Comparison of ENCODE assay signal across 1 cellular context in the genomic region with DNA sequence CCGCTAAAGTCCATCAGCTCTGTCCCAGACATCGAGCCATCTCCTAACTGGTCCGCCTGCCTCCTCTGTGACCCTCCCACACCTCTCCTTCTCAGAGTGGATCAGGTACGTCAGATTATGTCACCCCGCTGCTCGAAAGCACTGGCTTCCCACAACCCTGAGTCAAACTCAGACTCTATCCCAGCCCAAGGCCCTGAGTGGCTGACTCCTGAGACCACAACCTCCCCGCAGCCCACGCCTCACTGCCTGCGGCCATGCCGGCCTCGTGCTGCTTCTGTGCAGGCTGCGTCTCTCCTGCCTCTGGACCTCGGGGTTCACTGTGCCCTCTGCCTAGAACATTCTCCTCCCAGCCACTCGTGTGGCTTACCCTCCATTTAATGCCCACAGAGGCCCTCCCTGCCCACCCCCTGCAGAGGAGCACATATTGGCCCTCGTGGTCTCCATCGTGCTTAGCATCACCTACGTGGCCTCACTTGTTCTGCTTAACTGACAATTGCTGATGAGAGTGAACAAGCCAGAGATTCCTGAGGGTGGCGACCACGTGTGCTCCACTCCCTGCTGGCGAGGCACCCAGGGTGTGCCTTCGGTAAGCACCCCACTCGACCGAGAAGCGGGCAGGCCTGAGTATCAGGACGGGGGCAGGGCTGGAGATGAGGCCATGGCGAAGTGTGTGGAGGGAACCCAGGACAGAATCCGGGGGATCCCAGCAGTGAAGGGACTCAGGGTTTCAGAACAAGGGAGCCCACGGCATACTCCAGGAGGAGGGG.
TF ChIP-seq lines count a peak whose summit lies in the region.

No MANE protein-coding gene starts in this region.

TF ChIP-seq in GM12878, 131 proteins besides CTCF, POLR2A, EP300 and RAD21:
- no peak for TF ChIP-seq ESRRA (IDR thresholded peaks at IDR 0.05; ENCODE audit: low read length)
- no peak for TF ChIP-seq ZNF24 (IDR thresholded peaks at IDR 0.05)
- peak; percentile 71 for TF ChIP-seq RUNX3 (IDR thresholded peaks at IDR 0.05; ENCODE audit: low read length)
- TF ChIP-seq ZBTB11 (CRISPR knock-in tag; IDR thresholded peaks at IDR 0.05): no peak
- no peak for TF ChIP-seq IKZF1 (conservative IDR thresholded peaks at IDR 0.05)
- TF ChIP-seq EZH2 (IDR thresholded peaks at IDR 0.05; ENCODE audit: borderline replicate concordance, control insufficient read depth, low read depth, low read length): no peak
- TF ChIP-seq ATF7 (IDR thresholded peaks at IDR 0.05; ENCODE audit: low read depth): no peak
- TF ChIP-seq E2F8 (IDR thresholded peaks at IDR 0.05; ENCODE audit: low read depth, partially characterized antibody): no peak
- TF ChIP-seq EGR1 (IDR thresholded peaks at IDR 0.05; ENCODE audit: borderline replicate concordance in 1 of 2, low read depth in 2 of 2, low read length in 2 of 2): no peak
- TF ChIP-seq EED (IDR thresholded peaks at IDR 0.05; ENCODE audit: low read depth): 0 out of 2 replicates have a peak, but pooled peaks have one; percentile 14
